Comparison of ENCODE assay signal across 1 cellular context in the genomic region with DNA sequence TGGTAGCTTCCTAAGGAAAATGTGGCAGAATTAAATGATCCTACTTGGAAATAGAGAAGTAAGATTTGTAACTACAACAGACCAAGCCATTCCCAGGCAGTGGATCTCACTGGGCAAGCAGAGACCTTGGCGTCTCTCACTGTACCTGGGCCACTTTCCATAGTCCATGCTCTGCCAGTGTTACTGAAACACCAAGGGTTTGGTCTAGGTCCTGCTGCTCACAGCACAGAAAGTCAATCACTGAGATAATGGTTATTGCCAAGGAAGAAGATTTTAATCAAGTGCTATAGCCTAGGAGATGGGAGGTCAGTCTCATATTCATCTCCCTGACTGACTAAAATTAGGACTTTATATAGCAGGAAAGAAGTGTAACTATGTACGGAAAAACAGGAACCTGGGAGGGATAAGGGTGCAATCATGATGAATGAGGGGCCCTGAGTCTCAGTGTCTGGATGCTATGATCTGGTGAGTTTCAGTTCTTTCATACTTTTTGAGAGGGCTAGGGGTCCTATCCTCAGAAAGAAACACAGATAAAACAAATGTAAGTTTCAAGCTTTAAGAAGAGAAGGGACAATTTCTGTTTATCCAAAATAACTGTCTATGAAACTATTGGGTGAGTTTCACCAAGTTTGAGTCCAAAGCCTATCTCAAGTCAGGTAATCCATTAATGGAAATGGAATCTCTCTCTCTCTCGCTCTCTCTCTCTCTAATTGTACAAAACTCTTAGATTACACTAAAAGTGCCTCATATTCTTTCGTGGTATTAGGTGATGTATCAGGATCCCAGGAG.
TF ChIP-seq lines count a peak whose summit lies in the region.

No MANE protein-coding gene starts in this region.

TF ChIP-seq in GM12878, 131 proteins besides CTCF, POLR2A, EP300 and RAD21:
- TF ChIP-seq SIN3A (IDR thresholded peaks at IDR 0.05; ENCODE audit: low read depth, low read length) (no peak), MAX (IDR thresholded peaks at IDR 0.05; ENCODE audit: low read depth, low read length) (no peak), IKZF1 (conservative IDR thresholded peaks at IDR 0.05) (peak; percentile 62; the same call in 1 of the 2 replicates), SUZ12 (IDR thresholded peaks at IDR 0.05; ENCODE audit: unreplicated experiment) (no peak), CREM (IDR thresholded peaks at IDR 0.05; ENCODE audit: low read depth) (0 out of 2 replicates have a peak, but pooled peaks have one; percentile 5), MEF2A (IDR thresholded peaks at IDR 0.05; ENCODE audit: insufficient read depth, low read depth, low read length) (no peak), WRNIP1 (IDR thresholded peaks at IDR 0.05; ENCODE audit: borderline replicate concordance, low read depth, low read length) (no peak), MLLT1 (IDR thresholded peaks at IDR 0.05) (peak; percentile 77), NFIC (IDR thresholded peaks at IDR 0.05; ENCODE audit: low read depth, low read length) (peak; percentile 15), ATF2 (IDR thresholded peaks at IDR 0.05; ENCODE audit: low read length) (peak; percentile 32; the same call in 1 of the 2 replicates), TAF1 (IDR thresholded peaks at IDR 0.05; ENCODE audit: borderline replicate concordance, low read depth, low read length) (peak; percentile 32; the same call in 1 of the 2 replicates), MXI1 (IDR thresholded peaks at IDR 0.05; ENCODE audit: low read depth, low read length) (no peak), CEBPB (IDR thresholded peaks at IDR 0.05; ENCODE audit: borderline replicate concordance in 1 of 2, low read depth in 2 of 2, low read length in 2 of 2) (no peak), CHD1 (IDR thresholded peaks at IDR 0.05; ENCODE audit: low read depth, low read length) (peak; percentile 75; the same call in 1 of the 2 replicates), POLR2AphosphoS5 (IDR thresholded peaks at IDR 0.05; ENCODE audit: low read length) (peak; percentile 81), FOXM1 (IDR thresholded peaks at IDR 0.05; ENCODE audit: low read depth, low read length) (0 out of 2 replicates have a peak, but pooled peaks have one; percentile 5), STAT1 (conservative IDR thresholded peaks at IDR 0.05) (no peak), SRF (IDR thresholded peaks at IDR 0.05; ENCODE audit: low read depth in 2 of 2, low read length in 2 of 2) (no peak), CHD2 (IDR thresholded peaks at IDR 0.05; ENCODE audit: borderline replicate concordance, low read depth, low read length) (0 out of 2 replicates have a peak, but pooled peaks have one; percentile 15), SMARCA5 (IDR thresholded peaks at IDR 0.05) (peak; percentile 64; the same call in 1 of the 2 replicates), E2F4 (IDR thresholded peaks at IDR 0.05; ENCODE audit: low read depth, low read length) (no peak)
- TF ChIP-seq, protein P1, sequence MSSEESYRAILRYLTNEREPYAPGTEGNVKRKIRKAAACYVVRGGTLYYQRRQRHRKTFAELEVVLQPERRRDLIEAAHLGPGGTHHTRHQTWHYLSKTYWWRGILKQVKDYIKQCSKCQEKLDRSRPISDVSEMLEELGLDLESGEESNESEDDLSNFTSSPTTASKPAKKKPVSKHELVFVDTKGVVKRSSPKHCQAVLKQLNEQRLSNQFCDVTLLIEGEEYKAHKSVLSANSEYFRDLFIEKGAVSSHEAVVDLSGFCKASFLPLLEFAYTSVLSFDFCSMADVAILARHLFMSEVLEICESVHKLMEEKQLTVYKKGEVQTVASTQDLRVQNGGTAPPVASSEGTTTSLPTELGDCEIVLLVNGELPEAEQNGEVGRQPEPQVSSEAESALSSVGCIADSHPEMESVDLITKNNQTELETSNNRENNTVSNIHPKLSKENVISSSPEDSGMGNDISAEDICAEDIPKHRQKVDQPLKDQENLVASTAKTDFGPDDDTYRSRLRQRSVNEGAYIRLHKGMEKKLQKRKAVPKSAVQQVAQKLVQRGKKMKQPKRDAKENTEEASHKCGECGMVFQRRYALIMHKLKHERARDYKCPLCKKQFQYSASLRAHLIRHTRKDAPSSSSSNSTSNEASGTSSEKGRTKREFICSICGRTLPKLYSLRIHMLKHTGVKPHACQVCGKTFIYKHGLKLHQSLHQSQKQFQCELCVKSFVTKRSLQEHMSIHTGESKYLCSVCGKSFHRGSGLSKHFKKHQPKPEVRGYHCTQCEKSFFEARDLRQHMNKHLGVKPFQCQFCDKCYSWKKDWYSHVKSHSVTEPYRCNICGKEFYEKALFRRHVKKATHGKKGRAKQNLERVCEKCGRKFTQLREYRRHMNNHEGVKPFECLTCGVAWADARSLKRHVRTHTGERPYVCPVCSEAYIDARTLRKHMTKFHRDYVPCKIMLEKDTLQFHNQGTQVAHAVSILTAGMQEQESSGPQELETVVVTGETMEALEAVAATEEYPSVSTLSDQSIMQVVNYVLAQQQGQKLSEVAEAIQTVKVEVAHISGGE (CRISPR knock-in tag; IDR thresholded peaks at IDR 0.05): 0 out of 2 replicates have a peak, but pooled peaks have one; percentile 25
- TF ChIP-seq, protein P2, sequence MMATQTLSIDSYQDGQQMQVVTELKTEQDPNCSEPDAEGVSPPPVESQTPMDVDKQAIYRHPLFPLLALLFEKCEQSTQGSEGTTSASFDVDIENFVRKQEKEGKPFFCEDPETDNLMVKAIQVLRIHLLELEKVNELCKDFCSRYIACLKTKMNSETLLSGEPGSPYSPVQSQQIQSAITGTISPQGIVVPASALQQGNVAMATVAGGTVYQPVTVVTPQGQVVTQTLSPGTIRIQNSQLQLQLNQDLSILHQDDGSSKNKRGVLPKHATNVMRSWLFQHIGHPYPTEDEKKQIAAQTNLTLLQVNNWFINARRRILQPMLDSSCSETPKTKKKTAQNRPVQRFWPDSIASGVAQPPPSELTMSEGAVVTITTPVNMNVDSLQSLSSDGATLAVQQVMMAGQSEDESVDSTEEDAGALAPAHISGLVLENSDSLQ (IDR thresholded peaks at IDR 0.05): peak; percentile 6; the same call in 1 of the 2 replicates
